1 cellular context compared by ENCODE assay signal in the genomic region with DNA sequence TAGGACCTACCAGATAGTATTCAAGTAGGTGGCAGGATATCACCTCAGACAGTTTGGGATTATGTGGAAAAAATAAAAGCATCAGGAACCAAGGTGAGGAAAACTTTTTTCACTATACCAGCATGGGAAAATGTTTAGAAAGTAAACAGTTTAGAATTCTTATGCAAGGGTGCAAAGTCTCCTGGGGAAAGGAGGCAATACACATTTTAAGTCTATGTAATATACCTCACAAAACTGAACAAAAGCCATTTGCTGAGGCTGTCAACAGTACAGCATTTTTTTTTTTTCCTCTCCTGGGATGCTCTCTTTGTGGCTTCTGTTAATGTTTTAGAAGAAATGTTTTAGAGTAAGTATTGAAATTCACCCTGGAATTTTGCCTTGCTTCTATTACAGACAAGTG.
A peak's percentile ranks its signal among the peaks of the same experiment; 100 is the strongest.
TF ChIP-seq lines count a peak whose summit lies in the region.

No MANE protein-coding gene starts in this region.

TF ChIP-seq in HepG2, 621 proteins besides CTCF, POLR2A, EP300 and RAD21 (continued from another document and continues in another):
- TF ChIP-seq MBNL3 (CRISPR knock-in tag; conservative IDR thresholded peaks at IDR 0.05) (no peak), ZNF430 (CRISPR knock-in tag; IDR thresholded peaks at IDR 0.05) (no peak), ZFP37 (CRISPR knock-in tag; IDR thresholded peaks at IDR 0.05; ENCODE audit: borderline replicate concordance) (no peak), JARID2 (CRISPR knock-in tag; IDR thresholded peaks at IDR 0.05; ENCODE audit: insufficient replicate concordance) (no peak), ZNF775 (CRISPR knock-in tag; IDR thresholded peaks at IDR 0.05; ENCODE audit: borderline replicate concordance) (no peak), CCAR2 (optimal IDR thresholded peaks at IDR 0.05; ENCODE audit: low read depth, low read length) (no peak), ZNF761 (CRISPR knock-in tag; conservative IDR thresholded peaks at IDR 0.05) (no peak), KDM5A (IDR thresholded peaks at IDR 0.05; ENCODE audit: borderline replicate concordance, low read length) (no peak), ZFYVE20 (CRISPR knock-in tag; IDR thresholded peaks at IDR 0.05; ENCODE audit: borderline replicate concordance, low read depth) (no peak), ISX (CRISPR knock-in tag; conservative IDR thresholded peaks at IDR 0.05) (no peak), ZBTB38 (CRISPR knock-in tag; IDR thresholded peaks at IDR 0.05) (no peak), ZNF83 (CRISPR knock-in tag; IDR thresholded peaks at IDR 0.05; ENCODE audit: borderline replicate concordance) (no peak), PHB2 (IDR thresholded peaks at IDR 0.05; ENCODE audit: partially characterized antibody) (no peak), ZNF44 (CRISPR knock-in tag; IDR thresholded peaks at IDR 0.05) (no peak), KAT8 (CRISPR knock-in tag; IDR thresholded peaks at IDR 0.05) (no peak), POLR2G (IDR thresholded peaks at IDR 0.05; ENCODE audit: low read depth, low read length) (no peak), GABPA (IDR thresholded peaks at IDR 0.05; ENCODE audit: low read depth, low read length) (no peak), GABPA (CRISPR knock-in tag; IDR thresholded peaks at IDR 0.05; ENCODE audit: low read depth) (no peak), TCF12 (IDR thresholded peaks at IDR 0.05) (no peak), TCF12 (CRISPR knock-in tag; IDR thresholded peaks at IDR 0.05) (no peak), SP140L (CRISPR knock-in tag; IDR thresholded peaks at IDR 0.05; ENCODE audit: borderline replicate concordance) (no peak), MYNN (CRISPR knock-in tag; IDR thresholded peaks at IDR 0.05; ENCODE audit: low read depth) (no peak), ZNF121 (CRISPR knock-in tag; IDR thresholded peaks at IDR 0.05) (no peak), ZNF766 (CRISPR knock-in tag; IDR thresholded peaks at IDR 0.05; ENCODE audit: borderline replicate concordance) (no peak), ZNF337 (CRISPR knock-in tag; IDR thresholded peaks at IDR 0.05; ENCODE audit: borderline replicate concordance, low read depth) (no peak), CCDC6 (CRISPR knock-in tag; IDR thresholded peaks at IDR 0.05) (no peak), RBM22 (optimal IDR thresholded peaks at IDR 0.05; ENCODE audit: low read length) (no peak), HNF4A (CRISPR knock-in tag; IDR thresholded peaks at IDR 0.05) (peak; percentile 87), ZNF550 (CRISPR knock-in tag; IDR thresholded peaks at IDR 0.05; ENCODE audit: borderline replicate concordance) (no peak), ZNF724P (CRISPR knock-in tag; IDR thresholded peaks at IDR 0.05; ENCODE audit: borderline replicate concordance) (no peak), RELA (CRISPR knock-in tag; IDR thresholded peaks at IDR 0.05) (no peak), ZNF713 (CRISPR knock-in tag; IDR thresholded peaks at IDR 0.05) (no peak), KAT7 (CRISPR knock-in tag; IDR thresholded peaks at IDR 0.05; ENCODE audit: borderline replicate concordance) (no peak), ZNF720 (CRISPR knock-in tag; IDR thresholded peaks at IDR 0.05) (no peak), KDM3A (CRISPR knock-in tag; IDR thresholded peaks at IDR 0.05; ENCODE audit: low read depth) (peak; percentile 57; the same call in 1 of the 2 replicates), ZNF234 (CRISPR knock-in tag; conservative IDR thresholded peaks at IDR 0.05) (no peak), ZNF530 (CRISPR knock-in tag; IDR thresholded peaks at IDR 0.05; ENCODE audit: low read depth) (no peak), HOXA3 (CRISPR knock-in tag; IDR thresholded peaks at IDR 0.05) (no peak), ZNF343 (CRISPR knock-in tag; IDR thresholded peaks at IDR 0.05) (no peak)
- TF ChIP-seq, protein P1, sequence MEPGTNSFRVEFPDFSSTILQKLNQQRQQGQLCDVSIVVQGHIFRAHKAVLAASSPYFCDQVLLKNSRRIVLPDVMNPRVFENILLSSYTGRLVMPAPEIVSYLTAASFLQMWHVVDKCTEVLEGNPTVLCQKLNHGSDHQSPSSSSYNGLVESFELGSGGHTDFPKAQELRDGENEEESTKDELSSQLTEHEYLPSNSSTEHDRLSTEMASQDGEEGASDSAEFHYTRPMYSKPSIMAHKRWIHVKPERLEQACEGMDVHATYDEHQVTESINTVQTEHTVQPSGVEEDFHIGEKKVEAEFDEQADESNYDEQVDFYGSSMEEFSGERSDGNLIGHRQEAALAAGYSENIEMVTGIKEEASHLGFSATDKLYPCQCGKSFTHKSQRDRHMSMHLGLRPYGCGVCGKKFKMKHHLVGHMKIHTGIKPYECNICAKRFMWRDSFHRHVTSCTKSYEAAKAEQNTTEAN (CRISPR knock-in tag; conservative IDR thresholded peaks at IDR 0.05), result no peak
- TF ChIP-seq, protein P2, sequence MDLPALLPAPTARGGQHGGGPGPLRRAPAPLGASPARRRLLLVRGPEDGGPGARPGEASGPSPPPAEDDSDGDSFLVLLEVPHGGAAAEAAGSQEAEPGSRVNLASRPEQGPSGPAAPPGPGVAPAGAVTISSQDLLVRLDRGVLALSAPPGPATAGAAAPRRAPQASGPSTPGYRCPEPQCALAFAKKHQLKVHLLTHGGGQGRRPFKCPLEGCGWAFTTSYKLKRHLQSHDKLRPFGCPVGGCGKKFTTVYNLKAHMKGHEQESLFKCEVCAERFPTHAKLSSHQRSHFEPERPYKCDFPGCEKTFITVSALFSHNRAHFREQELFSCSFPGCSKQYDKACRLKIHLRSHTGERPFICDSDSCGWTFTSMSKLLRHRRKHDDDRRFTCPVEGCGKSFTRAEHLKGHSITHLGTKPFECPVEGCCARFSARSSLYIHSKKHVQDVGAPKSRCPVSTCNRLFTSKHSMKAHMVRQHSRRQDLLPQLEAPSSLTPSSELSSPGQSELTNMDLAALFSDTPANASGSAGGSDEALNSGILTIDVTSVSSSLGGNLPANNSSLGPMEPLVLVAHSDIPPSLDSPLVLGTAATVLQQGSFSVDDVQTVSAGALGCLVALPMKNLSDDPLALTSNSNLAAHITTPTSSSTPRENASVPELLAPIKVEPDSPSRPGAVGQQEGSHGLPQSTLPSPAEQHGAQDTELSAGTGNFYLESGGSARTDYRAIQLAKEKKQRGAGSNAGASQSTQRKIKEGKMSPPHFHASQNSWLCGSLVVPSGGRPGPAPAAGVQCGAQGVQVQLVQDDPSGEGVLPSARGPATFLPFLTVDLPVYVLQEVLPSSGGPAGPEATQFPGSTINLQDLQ (CRISPR knock-in tag; IDR thresholded peaks at IDR 0.05), result no peak
- TF ChIP-seq, protein P3, sequence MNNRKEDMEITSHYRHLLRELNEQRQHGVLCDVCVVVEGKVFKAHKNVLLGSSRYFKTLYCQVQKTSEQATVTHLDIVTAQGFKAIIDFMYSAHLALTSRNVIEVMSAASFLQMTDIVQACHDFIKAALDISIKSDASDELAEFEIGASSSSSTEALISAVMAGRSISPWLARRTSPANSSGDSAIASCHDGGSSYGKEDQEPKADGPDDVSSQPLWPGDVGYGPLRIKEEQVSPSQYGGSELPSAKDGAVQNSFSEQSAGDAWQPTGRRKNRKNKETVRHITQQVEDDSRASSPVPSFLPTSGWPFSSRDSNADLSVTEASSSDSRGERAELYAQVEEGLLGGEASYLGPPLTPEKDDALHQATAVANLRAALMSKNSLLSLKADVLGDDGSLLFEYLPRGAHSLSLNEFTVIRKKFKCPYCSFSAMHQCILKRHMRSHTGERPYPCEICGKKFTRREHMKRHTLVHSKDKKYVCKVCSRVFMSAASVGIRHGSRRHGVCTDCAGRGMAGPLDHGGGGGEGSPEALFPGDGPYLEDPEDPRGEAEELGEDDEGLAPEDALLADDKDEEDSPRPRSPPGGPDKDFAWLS (CRISPR knock-in tag; IDR thresholded peaks at IDR 0.05; ENCODE audit: borderline replicate concordance), result no peak
- TF ChIP-seq, protein P4, sequence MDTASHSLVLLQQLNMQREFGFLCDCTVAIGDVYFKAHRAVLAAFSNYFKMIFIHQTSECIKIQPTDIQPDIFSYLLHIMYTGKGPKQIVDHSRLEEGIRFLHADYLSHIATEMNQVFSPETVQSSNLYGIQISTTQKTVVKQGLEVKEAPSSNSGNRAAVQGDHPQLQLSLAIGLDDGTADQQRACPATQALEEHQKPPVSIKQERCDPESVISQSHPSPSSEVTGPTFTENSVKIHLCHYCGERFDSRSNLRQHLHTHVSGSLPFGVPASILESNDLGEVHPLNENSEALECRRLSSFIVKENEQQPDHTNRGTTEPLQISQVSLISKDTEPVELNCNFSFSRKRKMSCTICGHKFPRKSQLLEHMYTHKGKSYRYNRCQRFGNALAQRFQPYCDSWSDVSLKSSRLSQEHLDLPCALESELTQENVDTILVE (CRISPR knock-in tag; IDR thresholded peaks at IDR 0.05), result peak; percentile 62; the same call in 1 of the 2 replicates
- TF ChIP-seq, protein P5, sequence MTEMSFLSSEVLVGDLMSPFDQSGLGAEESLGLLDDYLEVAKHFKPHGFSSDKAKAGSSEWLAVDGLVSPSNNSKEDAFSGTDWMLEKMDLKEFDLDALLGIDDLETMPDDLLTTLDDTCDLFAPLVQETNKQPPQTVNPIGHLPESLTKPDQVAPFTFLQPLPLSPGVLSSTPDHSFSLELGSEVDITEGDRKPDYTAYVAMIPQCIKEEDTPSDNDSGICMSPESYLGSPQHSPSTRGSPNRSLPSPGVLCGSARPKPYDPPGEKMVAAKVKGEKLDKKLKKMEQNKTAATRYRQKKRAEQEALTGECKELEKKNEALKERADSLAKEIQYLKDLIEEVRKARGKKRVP (CRISPR knock-in tag; IDR thresholded peaks at IDR 0.05), result peak in 1 of 2 experiments; percentile 71; a peak in 2 of 4 replicates
- TF ChIP-seq, protein P6, sequence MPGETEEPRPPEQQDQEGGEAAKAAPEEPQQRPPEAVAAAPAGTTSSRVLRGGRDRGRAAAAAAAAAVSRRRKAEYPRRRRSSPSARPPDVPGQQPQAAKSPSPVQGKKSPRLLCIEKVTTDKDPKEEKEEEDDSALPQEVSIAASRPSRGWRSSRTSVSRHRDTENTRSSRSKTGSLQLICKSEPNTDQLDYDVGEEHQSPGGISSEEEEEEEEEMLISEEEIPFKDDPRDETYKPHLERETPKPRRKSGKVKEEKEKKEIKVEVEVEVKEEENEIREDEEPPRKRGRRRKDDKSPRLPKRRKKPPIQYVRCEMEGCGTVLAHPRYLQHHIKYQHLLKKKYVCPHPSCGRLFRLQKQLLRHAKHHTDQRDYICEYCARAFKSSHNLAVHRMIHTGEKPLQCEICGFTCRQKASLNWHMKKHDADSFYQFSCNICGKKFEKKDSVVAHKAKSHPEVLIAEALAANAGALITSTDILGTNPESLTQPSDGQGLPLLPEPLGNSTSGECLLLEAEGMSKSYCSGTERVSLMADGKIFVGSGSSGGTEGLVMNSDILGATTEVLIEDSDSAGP (CRISPR knock-in tag; IDR thresholded peaks at IDR 0.05; ENCODE audit: borderline replicate concordance), result no peak
- TF ChIP-seq, protein P7, sequence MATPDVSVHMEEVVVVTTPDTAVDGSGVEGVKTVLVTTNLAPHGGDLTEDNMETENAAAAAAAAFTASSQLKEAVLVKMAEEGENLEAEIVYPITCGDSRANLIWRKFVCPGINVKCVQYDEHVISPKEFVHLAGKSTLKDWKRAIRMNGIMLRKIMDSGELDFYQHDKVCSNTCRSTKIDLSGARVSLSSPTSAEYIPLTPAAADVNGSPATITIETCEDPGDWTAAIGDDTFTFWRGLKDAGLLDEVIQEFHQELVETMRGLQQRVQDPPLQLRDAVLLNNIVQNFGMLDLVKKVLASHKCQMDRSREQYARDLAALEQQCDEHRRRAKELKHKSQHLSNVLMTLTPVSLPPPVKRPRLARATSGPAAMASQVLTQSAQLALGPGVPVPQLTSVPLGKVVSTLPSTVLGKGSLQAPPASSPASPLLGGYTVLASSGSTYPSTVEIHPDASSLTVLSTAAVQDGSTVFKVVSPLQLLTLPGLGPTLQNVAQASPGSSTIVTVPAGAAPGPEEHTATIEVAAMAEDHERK (CRISPR knock-in tag; IDR thresholded peaks at IDR 0.05; ENCODE audit: low read depth), result no peak
- TF ChIP-seq, protein P8, sequence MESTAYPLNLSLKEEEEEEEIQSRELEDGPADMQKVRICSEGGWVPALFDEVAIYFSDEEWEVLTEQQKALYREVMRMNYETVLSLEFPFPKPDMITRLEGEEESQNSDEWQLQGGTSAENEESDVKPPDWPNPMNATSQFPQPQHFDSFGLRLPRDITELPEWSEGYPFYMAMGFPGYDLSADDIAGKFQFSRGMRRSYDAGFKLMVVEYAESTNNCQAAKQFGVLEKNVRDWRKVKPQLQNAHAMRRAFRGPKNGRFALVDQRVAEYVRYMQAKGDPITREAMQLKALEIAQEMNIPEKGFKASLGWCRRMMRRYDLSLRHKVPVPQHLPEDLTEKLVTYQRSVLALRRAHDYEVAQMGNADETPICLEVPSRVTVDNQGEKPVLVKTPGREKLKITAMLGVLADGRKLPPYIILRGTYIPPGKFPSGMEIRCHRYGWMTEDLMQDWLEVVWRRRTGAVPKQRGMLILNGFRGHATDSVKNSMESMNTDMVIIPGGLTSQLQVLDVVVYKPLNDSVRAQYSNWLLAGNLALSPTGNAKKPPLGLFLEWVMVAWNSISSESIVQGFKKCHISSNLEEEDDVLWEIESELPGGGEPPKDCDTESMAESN (CRISPR knock-in tag; conservative IDR thresholded peaks at IDR 0.05), result peak; percentile 56; the same call in 1 of the 2 replicates
- TF ChIP-seq, protein P9, sequence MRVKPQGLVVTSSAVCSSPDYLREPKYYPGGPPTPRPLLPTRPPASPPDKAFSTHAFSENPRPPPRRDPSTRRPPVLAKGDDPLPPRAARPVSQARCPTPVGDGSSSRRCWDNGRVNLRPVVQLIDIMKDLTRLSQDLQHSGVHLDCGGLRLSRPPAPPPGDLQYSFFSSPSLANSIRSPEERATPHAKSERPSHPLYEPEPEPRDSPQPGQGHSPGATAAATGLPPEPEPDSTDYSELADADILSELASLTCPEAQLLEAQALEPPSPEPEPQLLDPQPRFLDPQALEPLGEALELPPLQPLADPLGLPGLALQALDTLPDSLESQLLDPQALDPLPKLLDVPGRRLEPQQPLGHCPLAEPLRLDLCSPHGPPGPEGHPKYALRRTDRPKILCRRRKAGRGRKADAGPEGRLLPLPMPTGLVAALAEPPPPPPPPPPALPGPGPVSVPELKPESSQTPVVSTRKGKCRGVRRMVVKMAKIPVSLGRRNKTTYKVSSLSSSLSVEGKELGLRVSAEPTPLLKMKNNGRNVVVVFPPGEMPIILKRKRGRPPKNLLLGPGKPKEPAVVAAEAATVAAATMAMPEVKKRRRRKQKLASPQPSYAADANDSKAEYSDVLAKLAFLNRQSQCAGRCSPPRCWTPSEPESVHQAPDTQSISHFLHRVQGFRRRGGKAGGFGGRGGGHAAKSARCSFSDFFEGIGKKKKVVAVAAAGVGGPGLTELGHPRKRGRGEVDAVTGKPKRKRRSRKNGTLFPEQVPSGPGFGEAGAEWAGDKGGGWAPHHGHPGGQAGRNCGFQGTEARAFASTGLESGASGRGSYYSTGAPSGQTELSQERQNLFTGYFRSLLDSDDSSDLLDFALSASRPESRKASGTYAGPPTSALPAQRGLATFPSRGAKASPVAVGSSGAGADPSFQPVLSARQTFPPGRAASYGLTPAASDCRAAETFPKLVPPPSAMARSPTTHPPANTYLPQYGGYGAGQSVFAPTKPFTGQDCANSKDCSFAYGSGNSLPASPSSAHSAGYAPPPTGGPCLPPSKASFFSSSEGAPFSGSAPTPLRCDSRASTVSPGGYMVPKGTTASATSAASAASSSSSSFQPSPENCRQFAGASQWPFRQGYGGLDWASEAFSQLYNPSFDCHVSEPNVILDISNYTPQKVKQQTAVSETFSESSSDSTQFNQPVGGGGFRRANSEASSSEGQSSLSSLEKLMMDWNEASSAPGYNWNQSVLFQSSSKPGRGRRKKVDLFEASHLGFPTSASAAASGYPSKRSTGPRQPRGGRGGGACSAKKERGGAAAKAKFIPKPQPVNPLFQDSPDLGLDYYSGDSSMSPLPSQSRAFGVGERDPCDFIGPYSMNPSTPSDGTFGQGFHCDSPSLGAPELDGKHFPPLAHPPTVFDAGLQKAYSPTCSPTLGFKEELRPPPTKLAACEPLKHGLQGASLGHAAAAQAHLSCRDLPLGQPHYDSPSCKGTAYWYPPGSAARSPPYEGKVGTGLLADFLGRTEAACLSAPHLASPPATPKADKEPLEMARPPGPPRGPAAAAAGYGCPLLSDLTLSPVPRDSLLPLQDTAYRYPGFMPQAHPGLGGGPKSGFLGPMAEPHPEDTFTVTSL (CRISPR knock-in tag; IDR thresholded peaks at IDR 0.05; ENCODE audit: borderline replicate concordance), result peak; percentile 93; the same call in 1 of the 2 replicates
